8 cellular contexts compared by ENCODE assay signal in the genomic region with DNA sequence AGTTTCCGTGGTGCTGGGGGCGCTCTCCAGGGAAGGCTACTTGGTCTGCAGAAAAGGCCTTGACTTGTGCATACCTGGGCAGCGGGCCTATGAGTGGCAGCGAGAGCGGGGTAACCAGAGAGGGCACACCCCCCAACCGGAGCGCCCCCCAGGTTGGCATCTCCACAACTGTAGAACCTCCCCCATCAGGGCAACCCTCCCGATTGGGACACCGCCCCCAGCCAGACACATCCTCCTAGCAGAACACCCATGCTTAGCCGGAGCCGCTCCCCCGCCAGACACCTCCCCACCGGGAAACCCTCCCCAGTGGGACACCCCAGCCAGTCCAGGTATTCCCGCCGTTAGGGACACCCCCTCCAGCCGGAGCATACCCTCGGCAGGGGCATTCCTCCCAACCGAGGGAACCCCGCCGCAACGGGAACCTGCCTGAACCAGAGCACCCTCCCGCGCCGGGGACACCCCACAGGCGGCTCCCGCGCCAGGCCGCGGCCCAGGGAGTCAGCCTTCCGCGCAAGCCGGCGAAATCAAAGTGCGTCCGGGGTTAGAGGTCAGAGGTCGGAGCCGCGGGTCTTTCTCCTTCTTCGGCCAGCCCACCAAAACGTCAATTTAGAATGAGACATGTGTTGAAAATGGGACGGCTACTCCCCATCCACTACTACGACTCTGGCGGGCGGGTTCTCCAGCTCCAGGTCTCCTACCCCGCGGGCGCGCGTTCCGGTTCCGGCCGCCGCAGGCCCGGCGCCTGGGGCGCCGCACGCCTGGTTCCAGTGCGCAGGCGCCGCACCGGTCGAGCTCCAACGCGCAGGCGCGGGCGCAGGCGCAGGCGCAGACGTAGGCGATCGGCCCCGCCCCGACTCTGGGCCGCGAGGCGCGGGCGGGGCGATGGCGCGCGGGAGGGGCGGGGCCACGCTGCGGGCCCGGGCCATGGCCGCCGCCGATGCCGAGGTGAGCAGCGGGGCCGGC. TPM values are rescaled to one million over a fixed set of nuclear protein-coding genes. Genes with fewer than 3 reads are reported as not detected.
DNase-seq lines count a peak whose midpoint lies in the region; ATAC-seq and TF ChIP-seq lines count a peak whose summit lies in the region.

A gene (plus strand): TSS at position 901 of the 963 bp plus-strand sequence. CDS start 24 bp downstream, at position 925.

- peak; percentile 86 for DNase-seq in COR-L47 (lab: John Stamatoyannopoulos, UW)
- DNase-seq in OCI-LY7 (ENCODE audit: low spot score), result peak; percentile 92
- peak; percentile 86 for DNase-seq in activated T-cell treated with anti-CD3 and anti-CD28 coated beads for 4 hours
- no peak for DNase-seq in epithelial cell of proximal tubule (ENCODE audit: low read depth)
- DNase-seq in stimulated activated CD8-positive, alpha-beta memory T cell treated with anti-CD3 and anti-CD28 coated beads, Interleukin-4, amount 100 ng/mL, for 48 hours, result peak; percentile 92

- H3K4me3 ChIP-seq in HUES48 (ENCODE audit: low read depth, low read length) (peak within 1 kb of the TSS; percentile 88), OCI-LY7 (ENCODE audit: low read depth, low read length, poor library complexity, severe bottlenecking) (peak within 1 kb of the TSS; percentile 94), epithelial cell of proximal tubule (ENCODE audit: low read depth, low read length) (peak within 1 kb of the TSS; percentile 97), mucosa of stomach (ENCODE audit: low read length) (peak within 1 kb of the TSS; percentile 38)

- peaks cover 65% of the 10 kb centered on the region for H3K79me2 ChIP-seq in OCI-LY7 (ENCODE audit: insufficient read depth, low read depth, low read length)

- peak; percentile 43; the same call in 1 of the 2 replicates for TF ChIP-seq CTCF in OCI-LY7 (conservative IDR thresholded peaks at IDR 0.05; ENCODE audit: low read length)
- TF ChIP-seq CTCF in epithelial cell of proximal tubule (conservative IDR thresholded peaks at IDR 0.05; ENCODE audit: low read depth, low read length), result no peak

- H3K9me3 ChIP-seq in HUES48 (ENCODE audit: control insufficient read depth, insufficient read depth, low read length) (no peaks in the 10 kb centered on the region), OCI-LY7 (ENCODE audit: low read length) (no peaks in the 10 kb centered on the region), mucosa of stomach (ENCODE audit: control insufficient read depth, low read length) (no peaks in the 10 kb centered on the region)

- peaks cover 10% of the 10 kb centered on the region; the same call in 1 of the 2 replicates for H4K20me1 ChIP-seq in OCI-LY7 (ENCODE audit: insufficient read depth, low read length)

- no peaks in the 10 kb centered on the region for H3K27me3 ChIP-seq in HUES48 (ENCODE audit: control insufficient read depth, insufficient read depth, low read length)
- H3K27me3 ChIP-seq in mucosa of stomach (ENCODE audit: control insufficient read depth, insufficient read depth, low read length), result no peaks in the 10 kb centered on the region

- H3K36me3 ChIP-seq in HUES48 (ENCODE audit: control insufficient read depth, insufficient read depth, low read length) (peaks cover 42% of the 10 kb centered on the region), OCI-LY7 (ENCODE audit: insufficient read depth, low read length) (peaks cover 70% of the 10 kb centered on the region), mucosa of stomach (ENCODE audit: control insufficient read depth, insufficient read depth, low read length) (peaks cover 8% of the 10 kb centered on the region)

- CTCF ChIA-PET in OCI-LY7 (lab: Charles Lee; ENCODE audit: unreplicated experiment), result no interaction called here

- TSS peak; percentile 77 for BruUV-seq in OCI-LY7 (replicated peaks; lab: Mats Ljungman, UMichigan)

- ATAC-seq in GM21367 (IDR thresholded peaks at IDR 0.05; ENCODE audit: unreplicated experiment), result peak; percentile 59

- H3K4me2 ChIP-seq in OCI-LY7 (ENCODE audit: low read length), result peak within 1 kb of the TSS; percentile 95

- intact Hi-C loops in OCI-LY7 (cut with micrococcal nuclease; ENCODE audit: unreplicated experiment), result no loop called here

- POLR2A ChIA-PET in OCI-LY7 (lab: Charles Lee), result interaction anchor here (1.0 to 2.2 kb wide), 5 partner anchors 10 to 58 kb away, joined by 3 to 10 read pairs (median 5); no protein-coding TSS in a partner anchor

- H3K9ac ChIP-seq in HUES48 (ENCODE audit: low read depth, low read length) (peak within 1 kb of the TSS; percentile 84), mucosa of stomach (ENCODE audit: low read length) (peak within 1 kb of the TSS; percentile 83)

- H2AFZ ChIP-seq in OCI-LY7 (ENCODE audit: low read length), result peak within 1 kb of the TSS; percentile 12; the same call in 1 of the 2 replicates

- peaks cover 16% of the 10 kb centered on the region; the same call in 1 of the 2 replicates for H3K4me1 ChIP-seq in HUES48 (ENCODE audit: control insufficient read depth, insufficient read depth, low read length)
- peaks cover 44% of the 10 kb centered on the region for H3K4me1 ChIP-seq in OCI-LY7 (ENCODE audit: insufficient read depth, low read length, poor library complexity, severe bottlenecking)
- peaks cover 23% of the 10 kb centered on the region for H3K4me1 ChIP-seq in mucosa of stomach (ENCODE audit: control insufficient read depth, insufficient read depth, low read length)

- H3K9me2 ChIP-seq in OCI-LY7 (ENCODE audit: insufficient read depth, low read length), result no peaks in the 10 kb centered on the region

- H3K27ac ChIP-seq in HUES48 (ENCODE audit: low read depth, low read length) (peak within 1 kb of the TSS; percentile 93), OCI-LY7 (ENCODE audit: low read depth, low read length, poor library complexity, severe bottlenecking) (peak within 1 kb of the TSS; percentile 81)

RNA-seq across cellular contexts. Expression of the gene that starts here (rescaled TPM):
- 143 and 145 TPM in 2 replicates for total RNA-seq in OCI-LY7 (2014; rRNA removed; shearing (Covaris generic))
- 291 and 295 TPM in 2 replicates for total RNA-seq in OCI-LY7 (2022)
- 40.8 and 73.1 TPM in 2 replicates for total RNA-seq in epithelial cell of proximal tubule

Comparison
In these comparisons a context has a peak if more than half of its experiments do, and no peak if none do; other contexts are left out.
1. H3K4me3 ChIP-seq: peak in every context shown above with its lines; median percentile 97 in epithelial cell of proximal tubule; 94 in OCI-LY7; 88 in HUES48; 38 in mucosa of stomach.